Comparison of ENCODE assay signal across 1 cellular context in genomic region chr12:49842519-49843352, GRCh38.
TF ChIP-seq lines count a peak whose summit lies in the region.

BCDIN3D (minus strand) TSS chr12:49843106; CDS start chr12:49843087, 19 bp downstream.

TF ChIP-seq in H1, 55 proteins besides CTCF, POLR2A, EP300 and RAD21 (continued from another document):
- TF ChIP-seq ATF2 (IDR thresholded peaks at IDR 0.05; ENCODE audit: low read length), result 0 out of 2 replicates have a peak, but pooled peaks have one; percentile 45
- TF ChIP-seq CBX8 (IDR thresholded peaks at IDR 0.05; ENCODE audit: borderline replicate concordance, low read depth, low read length), result no peak
- peak; percentile 84 for TF ChIP-seq MAX (IDR thresholded peaks at IDR 0.05)
- peak; percentile 93 for TF ChIP-seq YY1 (IDR thresholded peaks at IDR 0.05; ENCODE audit: low read depth, low read length)
- TF ChIP-seq KDM4A (IDR thresholded peaks at IDR 0.05; ENCODE audit: low read depth, low read length, severe bottlenecking), result peak; percentile 91
- peak; percentile 82 for TF ChIP-seq E2F6 (IDR thresholded peaks at IDR 0.05)
- TF ChIP-seq EGR1 (IDR thresholded peaks at IDR 0.05; ENCODE audit: borderline replicate concordance, low read depth, low read length), result peak; percentile 99
- TF ChIP-seq NANOG (IDR thresholded peaks at IDR 0.05; ENCODE audit: insufficient read depth, low read depth, low read length, poor library complexity, severe bottlenecking), result no peak
- no peak for TF ChIP-seq MAFK (IDR thresholded peaks at IDR 0.05; ENCODE audit: low read depth, low read length)
- no peak for TF ChIP-seq ATF3 (IDR thresholded peaks at IDR 0.05; ENCODE audit: insufficient read depth, low read depth, low read length)
- 0 out of 2 replicates have a peak, but pooled peaks have one; percentile 5 for TF ChIP-seq TCF12 (IDR thresholded peaks at IDR 0.05; ENCODE audit: low read depth, low read length)
- no peak for TF ChIP-seq SP4 (IDR thresholded peaks at IDR 0.05; ENCODE audit: low read length)
- peak in 1 of 2 experiments; percentile 78; a peak in 2 of 4 replicates for TF ChIP-seq SIN3A (conservative IDR thresholded peaks at IDR 0.05 in 1 of 2, IDR thresholded peaks at IDR 0.05 in 1 of 2; ENCODE audit: low read depth in 1 of 2, low read length in 2 of 2)
- peak; percentile 30; the same call in 1 of the 2 replicates for TF ChIP-seq SUZ12 (IDR thresholded peaks at IDR 0.05; ENCODE audit: low read length)
- TF ChIP-seq PHF8 (conservative IDR thresholded peaks at IDR 0.05; ENCODE audit: low read depth, low read length), result peak; percentile 71
- TF ChIP-seq POU5F1 (IDR thresholded peaks at IDR 0.05; ENCODE audit: low read depth, low read length), result no peak
- TF ChIP-seq CHD2 (IDR thresholded peaks at IDR 0.05; ENCODE audit: low read length), result 0 out of 2 replicates have a peak, but pooled peaks have one; percentile 37
- TF ChIP-seq TAF1 (IDR thresholded peaks at IDR 0.05; ENCODE audit: low read depth, low read length), result peak; percentile 78
- TF ChIP-seq GABPA (IDR thresholded peaks at IDR 0.05; ENCODE audit: borderline replicate concordance, insufficient read depth, low read length), result peak; percentile 81
- TF ChIP-seq POLR2AphosphoS5 (IDR thresholded peaks at IDR 0.05; ENCODE audit: low read depth, low read length), result peak; percentile 84
- TF ChIP-seq ASH2L (IDR thresholded peaks at IDR 0.05; ENCODE audit: low read length), result peak; percentile 85
- TF ChIP-seq TBP (IDR thresholded peaks at IDR 0.05; ENCODE audit: low read depth, low read length), result peak; percentile 29; the same call in 1 of the 2 replicates
- no peak; the same call in 1 of the 2 replicates for TF ChIP-seq GTF2F1 (IDR thresholded peaks at IDR 0.05; ENCODE audit: borderline replicate concordance, low read depth, low read length)
- no peak for TF ChIP-seq CTBP2 (IDR thresholded peaks at IDR 0.05; ENCODE audit: borderline replicate concordance, insufficient read depth, insufficient read length, low read length)
